Comparison of ENCODE assay signal across 9 cellular contexts in genomic region chr15:69265347-69265955, GRCh38. TPM values are rescaled to one million over a fixed set of nuclear protein-coding genes. Genes with fewer than 3 reads are reported as not detected.
A peak's percentile ranks its signal among the peaks of the same experiment; 100 is the strongest.
DNase-seq lines count a peak whose midpoint lies in the region; ATAC-seq, FAIRE-seq and TF ChIP-seq lines count a peak whose summit lies in the region.
"Had no signal": no experiment of that assay in that cellular context is flagged by ENCODE, and none has a peak within 500 bp of the region (broad histone marks: within the 10 kb centered on the region; RNA-seq: fewer than 3 reads in every experiment).

No MANE protein-coding gene starts in this region.

- no peak overlapping the region for H3K27ac Mint-ChIP-seq in CD4-positive, CD25-positive, alpha-beta regulatory T cell
- H3K27ac Mint-ChIP-seq: stimulated activated naive CD8-positive, alpha-beta T cell treated with anti-CD3 and anti-CD28 coated beads, Interleukin-15, Interleukin-2, amounts not matched to agents 100 ng/mL and 50 ng/mL, for 24 hours had no signal

- H3K4me1 ChIP-seq in CD4-positive, CD25-positive, alpha-beta regulatory T cell (ENCODE audit: control insufficient read depth, insufficient read depth, low read length, poor library complexity, severe bottlenecking), result no peaks in the 10 kb centered on the region
- H3K4me1 ChIP-seq in left lung, result no peaks in the 10 kb centered on the region

- no peak overlapping the region for H3K4me3 Mint-ChIP-seq in CD4-positive, CD25-positive, alpha-beta regulatory T cell
- H3K4me3 Mint-ChIP-seq: stimulated activated naive CD8-positive, alpha-beta T cell treated with anti-CD3 and anti-CD28 coated beads, Interleukin-15, Interleukin-2, amounts not matched to agents 100 ng/mL and 50 ng/mL, for 24 hours had no signal

- peaks cover 4 to 13% (median 6%) of the 10 kb centered on the region in 4 donors for H3K4me1 Mint-ChIP-seq in CD4-positive, CD25-positive, alpha-beta regulatory T cell

- intact Hi-C loops in left lung (cut with DNase I), result loop anchor here in 1 of 2 donors (10.0 kb wide), 1 partner anchor 101 kb away; the partner anchor contains the start of gene GLCE

- no peaks in the 10 kb centered on the region for H3K9me3 Mint-ChIP-seq in CD4-positive, CD25-positive, alpha-beta regulatory T cell
- H3K9me3 Mint-ChIP-seq: stimulated activated naive CD8-positive, alpha-beta T cell treated with anti-CD3 and anti-CD28 coated beads, Interleukin-15, Interleukin-2, amounts not matched to agents 100 ng/mL and 50 ng/mL, for 24 hours had no signal

- DNase-seq in CD4-positive, CD25-positive, alpha-beta regulatory T cell, result peak in 2 of 3 donors; percentile 28 to 54
- DNase-seq in HTR-8/SVneo (ENCODE audit: insufficient read length, low spot score) (peak; percentile 30), WERI-Rb-1 (no peak), left lung (no peak)
- DNase-seq in activated CD4-positive, CD25-positive, alpha-beta regulatory T cell treated with anti-CD3 and anti-CD28 coated beads, Interleukin-2, amount 50 U/mL, for 72 hours, result no peak

- no peak overlapping the region for H3K4me3 ChIP-seq in CD4-positive, CD25-positive, alpha-beta regulatory T cell (ENCODE audit: low read depth, low read length)
- H3K4me3 ChIP-seq in WERI-Rb-1 (ENCODE audit: low read depth, low read length) (no peak overlapping the region), left lung (no peak overlapping the region)

- peak; percentile 27; the same call in 1 of the 2 replicates for TF ChIP-seq CTCF in WERI-Rb-1 (IDR thresholded peaks at IDR 0.05; ENCODE audit: low read depth, low read length)
- peak in 1 of 2 donors; percentile 29 for TF ChIP-seq CTCF in left lung (IDR thresholded peaks at IDR 0.05)

- peaks cover 8% of the 10 kb centered on the region for H3K36me3 ChIP-seq in CD4-positive, CD25-positive, alpha-beta regulatory T cell (ENCODE audit: control insufficient read depth, insufficient read depth, low read length)
- H3K36me3 ChIP-seq in WERI-Rb-1 (peaks cover 16% of the 10 kb centered on the region), left lung (peaks cover 0 to 11% of the 10 kb centered on the region in 2 donors)

- no peak for ATAC-seq in CD4-positive, CD25-positive, alpha-beta regulatory T cell (ENCODE audit: low read depth in 2 of 2)
- ATAC-seq in left lung (peak; percentile 64), GM18870 (IDR thresholded peaks at IDR 0.05; ENCODE audit: unreplicated experiment) (no peak), HG02938 (IDR thresholded peaks at IDR 0.05; ENCODE audit: unreplicated experiment) (no peak), HG03196 (IDR thresholded peaks at IDR 0.05; ENCODE audit: unreplicated experiment) (no peak)

- no peaks in the 10 kb centered on the region for H3K9me3 ChIP-seq in CD4-positive, CD25-positive, alpha-beta regulatory T cell (ENCODE audit: control insufficient read depth in 2 of 2, low read length in 2 of 2)
- H3K9me3 ChIP-seq in WERI-Rb-1 (ENCODE audit: severe bottlenecking) (no peaks in the 10 kb centered on the region), left lung (no peaks in the 10 kb centered on the region)

- no peaks in the 10 kb centered on the region for H3K27me3 ChIP-seq in CD4-positive, CD25-positive, alpha-beta regulatory T cell (ENCODE audit: control insufficient read depth, insufficient read depth, low read length)
- H3K27me3 ChIP-seq in WERI-Rb-1 (ENCODE audit: insufficient read depth, low read depth, severe bottlenecking), result no peaks in the 10 kb centered on the region
- H3K27me3 ChIP-seq in left lung, result no peaks in the 10 kb centered on the region

- H3K27ac ChIP-seq in CD4-positive, CD25-positive, alpha-beta regulatory T cell (ENCODE audit: insufficient read depth, low read length, poor library complexity, severe bottlenecking), result no peak overlapping the region
- H3K27ac ChIP-seq in WERI-Rb-1 (no peak overlapping the region), left lung (no peak overlapping the region)

- no peak for FAIRE-seq in HTR-8/SVneo (lab: Jason Lieb, UNC)

- no peaks in the 10 kb centered on the region for H3K27me3 Mint-ChIP-seq in CD4-positive, CD25-positive, alpha-beta regulatory T cell
- H3K27me3 Mint-ChIP-seq: stimulated activated naive CD8-positive, alpha-beta T cell treated with anti-CD3 and anti-CD28 coated beads, Interleukin-15, Interleukin-2, amounts not matched to agents 100 ng/mL and 50 ng/mL, for 24 hours had no signal

- peaks cover 18% of the 10 kb centered on the region for H3K36me3 Mint-ChIP-seq in CD4-positive, CD25-positive, alpha-beta regulatory T cell

RNA-seq across cellular contexts. Expression of gene PAQR5, which starts 33.3 kb away (rescaled TPM):
- not detected for total RNA-seq in CD4-positive, CD25-positive, alpha-beta regulatory T cell
- polyA plus RNA-seq in CD4-positive, CD25-positive, alpha-beta regulatory T cell, result not detected
- total RNA-seq in left lung, result 10 to 100 TPM; 15.7 to 17.7 TPM

Comparison
In these comparisons a context has a peak if more than half of its experiments do, and no peak if none do; other contexts are left out.
1. DNase-seq: peak in CD4-positive, CD25-positive, alpha-beta regulatory T cell (2 of 3) and HTR-8/SVneo (single experiment); none in WERI-Rb-1 (single experiment), left lung (0 of 2) and activated CD4-positive, CD25-positive, alpha-beta regulatory T cell treated with anti-CD3 and anti-CD28 coated beads, Interleukin-2, amount 50 U/mL, for 72 hours (single experiment).
2. RNA of gene PAQR5, which starts 33.3 kb away (total RNA-seq): 15.7 to 17.7 TPM in left lung; not detected in CD4-positive, CD25-positive, alpha-beta regulatory T cell (single experiment); every median in the first group is over 10 times any median in the second.